In genomic region chr17:40450175-40450574, GRCh38 we compare ENCODE assay signal across 8 cellular contexts. TPM values are rescaled to one million over a fixed set of nuclear protein-coding genes. Genes with fewer than 3 reads are reported as not detected.
DNase-seq lines count a peak whose midpoint lies in the region; ATAC-seq, FAIRE-seq and TF ChIP-seq lines count a peak whose summit lies in the region.

No MANE protein-coding gene starts in this region.

- no peak overlapping the region for H3K4me3 ChIP-seq in astrocyte (ENCODE audit: insufficient read depth, low read depth, low read length)

- no peak overlapping the region for H3K4me2 ChIP-seq in astrocyte (ENCODE audit: low read length)

- peak; percentile 33 for TF ChIP-seq CTCF in astrocyte (IDR thresholded peaks at IDR 0.05; ENCODE audit: insufficient read depth, low read depth, low read length)

- FAIRE-seq in astrocyte (lab: Jason Lieb, UNC), result no peak

- no peaks in the 10 kb centered on the region for H3K27me3 ChIP-seq in astrocyte (ENCODE audit: insufficient read depth, low read length)

- H3K4me3 Mint-ChIP-seq in astrocyte (ENCODE audit: unreplicated experiment), result no peak overlapping the region

- H4K20me1 ChIP-seq in astrocyte (ENCODE audit: insufficient read depth, low read length), result peaks cover 78% of the 10 kb centered on the region

- peaks cover 8% of the 10 kb centered on the region for H3K36me3 ChIP-seq in astrocyte (ENCODE audit: insufficient read depth, low read length)

- no peaks in the 10 kb centered on the region for H3K9me3 ChIP-seq in astrocyte (ENCODE audit: insufficient read depth, low read depth, low read length)

- H3K27ac Mint-ChIP-seq in astrocyte (ENCODE audit: unreplicated experiment), result no peak overlapping the region

- DNase-seq in NCI-H748 (lab: John Stamatoyannopoulos, UW; ENCODE audit: unreplicated experiment) (peak; percentile 51), NCI-H748 treated with DMSO at 0.1 percent for 48 hours (lab: John Stamatoyannopoulos, UW) (no peak), NCI-H1930 (lab: John Stamatoyannopoulos, UW) (peak; percentile 7 to 12), astrocyte (ENCODE audit: low read depth) (no peak), lung microvascular endothelial cell (ENCODE audit: low read depth in 2 of 2) (peak; percentile 59 to 65), NCI-H128 (lab: John Stamatoyannopoulos, UW; ENCODE audit: unreplicated experiment) (no peak)

- peaks cover 49% of the 10 kb centered on the region for H3K79me2 ChIP-seq in astrocyte (ENCODE audit: insufficient read depth, low read length)

- H3K4me1 ChIP-seq in astrocyte (ENCODE audit: insufficient read depth, low read length), result peaks cover 41% of the 10 kb centered on the region

- no peak overlapping the region for H3K9ac ChIP-seq in astrocyte (ENCODE audit: low read length)

- H3K4me1 Mint-ChIP-seq in astrocyte (ENCODE audit: low read depth, unreplicated experiment), result peaks cover 28% of the 10 kb centered on the region

- H3K27me3 Mint-ChIP-seq in astrocyte (ENCODE audit: low read depth, unreplicated experiment), result no peaks in the 10 kb centered on the region

- H3K27ac ChIP-seq in astrocyte (ENCODE audit: low read depth, low read length), result no peak overlapping the region

- no peak overlapping the region for H2AFZ ChIP-seq in astrocyte (ENCODE audit: low read depth, low read length)

- ATAC-seq in GM19351 (IDR thresholded peaks at IDR 0.05; ENCODE audit: unreplicated experiment), result no peak
- ATAC-seq in GM19324 (IDR thresholded peaks at IDR 0.05; ENCODE audit: low FRiP score, unreplicated experiment), result no peak

- H3K9me3 Mint-ChIP-seq in astrocyte (ENCODE audit: unreplicated experiment), result no peaks in the 10 kb centered on the region

- H3K36me3 Mint-ChIP-seq in astrocyte (ENCODE audit: low read depth, unreplicated experiment), result peaks cover 14% of the 10 kb centered on the region

RNA-seq across cellular contexts. Expression of gene IGFBP4, which starts 6.9 kb away (rescaled TPM):
- 134 and 142 TPM in 2 replicates for total RNA-seq in astrocyte
- total RNA-seq in lung microvascular endothelial cell, result 163 and 193 TPM in 2 replicates

RNA-seq across cellular contexts. Expression of gene TOP2A, which starts 32.5 kb away (rescaled TPM):
- total RNA-seq in astrocyte, result 7.3 and 12.6 TPM in 2 replicates
- total RNA-seq in lung microvascular endothelial cell, result 10.5 and 35.3 TPM in 2 replicates

RNA-seq across cellular contexts. Expression of gene TNS4, which starts 51.2 kb away (rescaled TPM):
- total RNA-seq in astrocyte, result not detected in 2 replicates
- total RNA-seq in lung microvascular endothelial cell, result not detected in 2 replicates

Comparison
In these comparisons a context has a peak if more than half of its experiments do, and no peak if none do; other contexts are left out.
1. DNase-seq: peak in NCI-H748 (single experiment), NCI-H1930 (2 of 2) and lung microvascular endothelial cell (2 of 2); none in NCI-H748 treated with DMSO at 0.1 percent for 48 hours (single experiment), astrocyte (single experiment) and NCI-H128 (single experiment).